In genomic region chr4:45636175-45636574, GRCh38 we compare ENCODE assay signal across 27 cellular contexts.
"Had no signal": no experiment of that assay in that cellular context is flagged by ENCODE, and none has a peak within 500 bp of the region (broad histone marks: within the 10 kb centered on the region; RNA-seq: fewer than 3 reads in every experiment).

No MANE protein-coding gene starts in this region.

- ATAC-seq: stimulated activated effector memory CD8-positive, alpha-beta T cell treated with anti-CD3 and anti-CD28 coated beads, Interleukin-12 subunit alpha, Interleukin-12 subunit beta, amount 100 ng/mL, for 72 hours; stimulated activated memory B cell treated with anti-CD40 and anti-IgM and Interleukin-4, amounts not matched to agents 10 μg/mL and 1 μg/mL and 100 μg/mL, for 72 hours; stimulated activated naive B cell treated with anti-CD40 and anti-IgM and Interleukin-4, amounts not matched to agents 10 μg/mL and 1 μg/mL and 100 μg/mL, for 72 hours; stimulated activated naive CD8-positive, alpha-beta T cell treated with anti-CD3 and anti-CD28 coated beads, Interleukin-15, amount 100 ng/mL, for 72 hours; stimulated activated naive CD8-positive, alpha-beta T cell treated with anti-CD3 and anti-CD28 coated beads, Interleukin-15, Interleukin-2, amounts not matched to agents 100 U/mL and 50 U/mL, for 24 hours; upper lobe of right lung had no signal

- H3K36me3 ChIP-seq: stomach, suprapubic skin, thoracic aorta, thyroid gland, tibial artery, tibial nerve, transverse colon, upper lobe of left lung, upper lobe of right lung, uterus, vagina had no signal

- H3K9me3 ChIP-seq: stomach, suprapubic skin, testis, thoracic aorta, thyroid gland, tibial artery, tibial nerve, transverse colon, upper lobe of left lung, upper lobe of right lung, uterus, vagina had no signal

- H3K4me3 ChIP-seq: stomach, suprapubic skin, testis, thoracic aorta, thyroid gland, tibial artery, tibial nerve, transverse colon, upper lobe of left lung, upper lobe of right lung, uterus, vagina had no signal

- H3K27me3 ChIP-seq: stomach, suprapubic skin, testis, thyroid gland, tibial artery, tibial nerve, transverse colon, upper lobe of left lung, upper lobe of right lung, uterus, vagina had no signal

- DNase-seq: stimulated activated CD4-positive, alpha-beta T cell treated with anti-CD3 and anti-CD28 coated beads, Interleukin-2, amount 100 ng/mL, for 48 hours; stimulated activated CD4-positive, alpha-beta T cell treated with anti-CD3 and anti-CD28 coated beads, Interleukin-4, amount 100 ng/mL, for 1 hour; stimulated activated CD4-positive, alpha-beta T cell treated with anti-CD3 and anti-CD28 coated beads, Interleukin-4, amount 100 ng/mL, for 24 hours; stimulated activated CD4-positive, alpha-beta T cell treated with anti-CD3 and anti-CD28 coated beads, Interleukin-4, amount 100 ng/mL, for 4 hours; stimulated activated CD8-positive, alpha-beta memory T cell treated with anti-CD3 and anti-CD28 coated beads, Interleukin-4, amount 100 ng/mL, for 48 hours; stimulated activated naive B cell treated with anti-CD40 and anti-IgM and Interleukin-4, amounts not matched to agents 10 μg/mL and 1 μg/mL and 100 μg/mL, for 72 hours; stimulated activated naive CD4-positive, alpha-beta T cell; stimulated activated naive CD4-positive, alpha-beta T cell treated with Interleukin-2 at 50 U/mL for 16 hours; stimulated activated naive CD8-positive, alpha-beta T cell treated with anti-CD3 and anti-CD28 coated beads, Interleukin-15, amount 100 ng/mL, for 72 hours; stimulated activated naive CD8-positive, alpha-beta T cell treated with anti-CD3 and anti-CD28 coated beads, Interleukin-15, Interleukin-2, amounts not matched to agents 100 U/mL and 50 U/mL, for 24 hours; stomach; substantia nigra; testis; thyroid gland; tibial artery; transverse colon; trophoblast cell; upper lobe of left lung; upper lobe of right lung; uterus had no signal

- H3K27ac ChIP-seq: stomach, suprapubic skin, testis, thoracic aorta, thyroid gland, tibial artery, tibial nerve, transverse colon, upper lobe of left lung, upper lobe of right lung, uterus, vagina had no signal

- FAIRE-seq: urothelium cell line had no signal

- H3K4me1 ChIP-seq: stomach, suprapubic skin, testis, thyroid gland, tibial artery, tibial nerve, upper lobe of left lung, upper lobe of right lung, uterus, vagina had no signal
